In genomic region chr6:28895131-28895812, GRCh38 we compare ENCODE assay signal across 8 cellular contexts.
DNase-seq lines count a peak whose midpoint lies in the region; ATAC-seq, FAIRE-seq and TF ChIP-seq lines count a peak whose summit lies in the region.

No MANE protein-coding gene starts in this region.

- DNase-seq in ELF-1 (ENCODE audit: low read depth, low spot score), result peak; percentile 98
- DNase-seq in H54 (ENCODE audit: insufficient read length, low spot score), result peak; percentile 84
- DNase-seq in LoVo (ENCODE audit: low spot score), result peak; percentile 96
- peak; percentile 80 for DNase-seq in RWPE2 (ENCODE audit: low spot score)
- peak; percentile 80 for DNase-seq in activated effector memory CD4-positive, alpha-beta T cell treated with Interleukin-2 at 50 U/mL for 16 hours
- DNase-seq in fibroblast of the conjunctiva (ENCODE audit: low read depth), result peak; percentile 91
- peak; percentile 85 for DNase-seq in stimulated activated naive CD8-positive, alpha-beta T cell treated with anti-CD3 and anti-CD28 coated beads, Interleukin-15, Interleukin-2, amounts not matched to agents 100 U/mL and 50 U/mL, for 24 hours

- no peaks in the 10 kb centered on the region for H3K36me3 ChIP-seq in RWPE2 (ENCODE audit: low read depth)

- H3K27ac Mint-ChIP-seq in nephron, result peak overlapping the region; percentile 100

- ATAC-seq in RWPE2 (ENCODE audit: low read depth), result peak; percentile 78
- peak; percentile 82 for ATAC-seq in stimulated activated naive CD8-positive, alpha-beta T cell treated with anti-CD3 and anti-CD28 coated beads, Interleukin-15, Interleukin-2, amounts not matched to agents 100 U/mL and 50 U/mL, for 24 hours

- TF ChIP-seq CTCF in RWPE2 (IDR thresholded peaks at IDR 0.05; ENCODE audit: poor library complexity, severe bottlenecking), result no peak
- TF ChIP-seq CTCF in nephron (IDR thresholded peaks at IDR 0.05; ENCODE audit: unreplicated experiment in 3 of 3), result no peak

- peak overlapping the region; percentile 87 for H3K27ac ChIP-seq in RWPE2 (ENCODE audit: poor library complexity, severe bottlenecking)

- TF ChIP-seq POLR2A in H54 (IDR thresholded peaks at IDR 0.05; ENCODE audit: low read depth, low read length), result peak; percentile 49

- peaks cover 6% of the 10 kb centered on the region for H3K36me3 Mint-ChIP-seq in nephron (ENCODE audit: low read depth)

- peak overlapping the region; percentile 54 for H3K4me3 ChIP-seq in RWPE2 (ENCODE audit: severe bottlenecking)

- no peaks in the 10 kb centered on the region for H3K27me3 ChIP-seq in RWPE2 (ENCODE audit: insufficient read depth, poor library complexity, severe bottlenecking)

- no peaks in the 10 kb centered on the region for H3K9me3 ChIP-seq in RWPE2 (ENCODE audit: severe bottlenecking)

- peaks cover 6% of the 10 kb centered on the region for H3K27me3 Mint-ChIP-seq in nephron (ENCODE audit: low read depth)

- peak overlapping the region; percentile 96 to 100 (median 98) for H3K4me3 Mint-ChIP-seq in nephron

- H3K4me1 ChIP-seq in RWPE2 (ENCODE audit: insufficient read depth, poor library complexity, severe bottlenecking), result peaks cover 6% of the 10 kb centered on the region

- no peaks in the 10 kb centered on the region for H3K9me3 Mint-ChIP-seq in nephron

- peak; percentile 92 for FAIRE-seq in H54 (lab: Jason Lieb, UNC)

- H3K4me1 Mint-ChIP-seq in nephron, result peaks cover 3% of the 10 kb centered on the region

Comparison
In these comparisons a context has a peak if more than half of its experiments do, and no peak if none do; other contexts are left out.
1. Peak in every context shown above with its lines: DNase-seq, ATAC-seq, H3K4me3 ChIP-seq and H3K27ac ChIP-seq.